In the genomic region with DNA sequence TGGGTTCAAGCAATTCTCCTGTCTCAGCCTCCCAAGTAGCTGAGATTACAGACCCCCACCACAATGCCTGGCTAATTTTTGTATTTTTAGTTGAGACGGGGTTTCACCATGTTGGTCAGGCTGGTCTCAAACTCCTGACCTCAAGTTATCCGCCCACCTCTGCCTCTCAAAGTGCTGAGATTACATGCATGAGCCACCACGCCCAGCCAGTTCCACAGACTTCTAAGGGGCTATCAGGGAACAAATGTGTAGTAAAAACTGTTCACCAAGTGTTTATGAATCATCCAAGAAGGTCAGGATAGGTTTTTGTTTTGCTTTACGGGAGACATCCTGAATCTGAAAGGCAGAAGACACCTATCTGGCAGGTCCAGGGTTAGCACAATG, we compare ENCODE assay signal across 7 cellular contexts.
A peak's percentile ranks its signal among the peaks of the same experiment; 100 is the strongest.
DNase-seq lines count a peak whose midpoint lies in the region; ATAC-seq, FAIRE-seq and TF ChIP-seq lines count a peak whose summit lies in the region.
"Not testable (repeated sequence)": the region's sequence is repeated elsewhere in the genome, so short reads cannot be mapped to it uniquely, and the experiment has no call there.

No MANE protein-coding gene starts in this region.

- not testable (repeated sequence) for H3K23me2 ChIP-seq in H1 (ENCODE audit: low read depth, low read length)

- H3K27me3 ChIP-seq in SJSA1 (replicated peaks); H1 (replicated peaks in 1 of 4; ENCODE audit: control insufficient read depth in 3 of 4, extremely low read depth in 1 of 4, insufficient read depth in 3 of 4, low read length in 3 of 4): not testable (repeated sequence)

- not testable (repeated sequence) for H3K4me2 ChIP-seq in H1 (ENCODE audit: insufficient read depth in 1 of 2, low read depth in 2 of 2, low read length in 2 of 2)

- not testable (repeated sequence) for H2AFZ ChIP-seq in H1 (ENCODE audit: low read length)

- not testable (repeated sequence) for FAIRE-seq in H1 (lab: Jason Lieb, UNC)

- H3K56ac ChIP-seq in H1 (replicated peaks; ENCODE audit: insufficient read length, low read depth, low read length), result not testable (repeated sequence)

- H2BK120ac ChIP-seq in H1 (replicated peaks; ENCODE audit: low read depth, low read length), result peak overlapping the region; percentile 82

- H4K91ac ChIP-seq in H1 (replicated peaks; ENCODE audit: insufficient read length, low read length), result peak overlapping the region; percentile 61

- not testable (repeated sequence) for H3K79me2 ChIP-seq in H1 (ENCODE audit: control insufficient read depth in 1 of 2, insufficient read depth in 2 of 2, low read length in 2 of 2)

- peak; percentile 47 to 50 for ATAC-seq in activated naive CD4-positive, alpha-beta T cell treated with anti-CD3 and anti-CD28 coated beads, Interleukin-2, amount 50 U/mL, for 72 hours

- H3K27ac ChIP-seq in HEK293 (ENCODE audit: extremely low read depth, low read depth, low read length) (peak overlapping the region; percentile 7; the same call in 1 of the 2 replicates), SJSA1 (peak overlapping the region; percentile 41)
- H3K27ac ChIP-seq in H1 (ENCODE audit: low read depth, low read length), result not testable (repeated sequence)

- H2BK12ac ChIP-seq in H1 (ENCODE audit: low read depth, low read length), result not testable (repeated sequence)

- H4K20me1 ChIP-seq in H1 (replicated peaks in 1 of 2; ENCODE audit: control insufficient read depth in 1 of 2, insufficient read depth in 2 of 2, low read length in 2 of 2), result not testable (repeated sequence)

- H3K36me3 ChIP-seq in HEK293 (ENCODE audit: control insufficient read depth in 2 of 2, insufficient read depth in 1 of 2, low read length in 2 of 2); SJSA1; H1 (ENCODE audit: control insufficient read depth in 2 of 4, insufficient read depth in 4 of 4, low read length in 3 of 4): not testable (repeated sequence)

- H3K4me1 Mint-ChIP-seq in activated CD4-positive, alpha-beta memory T cell treated with anti-CD3 and anti-CD28 coated beads for 36 hours (ENCODE audit: low read depth), result peaks cover 26% of the 10 kb centered on the region

- H4K5ac ChIP-seq in H1 (ENCODE audit: insufficient read length, low read depth, low read length), result not testable (repeated sequence)

- H2BK20ac ChIP-seq in H1 (ENCODE audit: low read length), result peak overlapping the region; percentile 49; the same call in 1 of the 2 replicates

- not testable (repeated sequence) for H3K4ac ChIP-seq in H1 (replicated peaks; ENCODE audit: insufficient read length, low read depth, low read length)

- H3K4me1 ChIP-seq in HEK293 (ENCODE audit: control insufficient read depth, insufficient read depth, low read length) (peaks cover 23% of the 10 kb centered on the region), SJSA1 (replicated peaks) (peaks cover 15% of the 10 kb centered on the region), H1 (replicated peaks in 1 of 4; ENCODE audit: control insufficient read depth in 3 of 4, insufficient read depth in 4 of 4, low read length in 3 of 4) (peaks cover 2 to 25% (median 7%) of the 10 kb centered on the region in 4 experiments; a peak in 5 of 7 replicates)

- TF ChIP-seq EP300 in H1 (IDR thresholded peaks at IDR 0.05; ENCODE audit: borderline replicate concordance in 1 of 2, low read depth in 2 of 2, low read length in 2 of 2), result not testable (repeated sequence)

- not testable (repeated sequence) for H3K9ac ChIP-seq in H1 (replicated peaks in 1 of 4; ENCODE audit: extremely low read depth in 1 of 4, low read depth in 3 of 4, low read length in 3 of 4)

- not testable (repeated sequence) for H3K27me3 Mint-ChIP-seq in activated CD4-positive, alpha-beta memory T cell treated with anti-CD3 and anti-CD28 coated beads for 36 hours

- H2BK15ac ChIP-seq in H1 (ENCODE audit: low read length), result not testable (repeated sequence)

- intact Hi-C loops in activated CD4-positive, alpha-beta memory T cell treated with anti-CD3 and anti-CD28 coated beads for 36 hours (cut with micrococcal nuclease), result loop anchor here (2.0 to 10.0 kb wide), 4 partner anchors 31 to 683 kb away; no protein-coding TSS in a partner anchor

- not testable (repeated sequence) for H3K18ac ChIP-seq in H1 (ENCODE audit: extremely low read depth, low read length)

- H3K4me3 Mint-ChIP-seq in activated CD4-positive, alpha-beta memory T cell treated with anti-CD3 and anti-CD28 coated beads for 36 hours, result not testable (repeated sequence)

- not testable (repeated sequence) for H3K36me3 Mint-ChIP-seq in activated CD4-positive, alpha-beta memory T cell treated with anti-CD3 and anti-CD28 coated beads for 36 hours; activated naive CD4-positive, alpha-beta T cell treated with anti-CD3 and anti-CD28 coated beads, Interleukin-2, amount 50 U/mL, for 72 hours

- H2AK5ac ChIP-seq in H1 (ENCODE audit: low read depth, low read length), result not testable (repeated sequence)

- not testable (repeated sequence) for TF ChIP-seq RAD21 in H1 (IDR thresholded peaks at IDR 0.05 in 1 of 2, conservative IDR thresholded peaks at IDR 0.05 in 1 of 2; ENCODE audit: low read depth in 2 of 2, low read length in 2 of 2)

- POLR2A ChIA-PET in HEK293 (lab: Yijun Ruan, JAX) (interaction anchor here (0.6 to 1.7 kb wide), 3 partner anchors 192 to 209 kb away, joined by 3 to 9 read pairs (median 8); a partner anchor contains a TSS), H1 (lab: Charles Lee; ENCODE audit: partially characterized antibody) (interaction anchor here (4.7 kb wide), 1 partner anchor 209 kb away, joined by 32 read pairs; a partner anchor contains a TSS)
- POLR2A ChIA-PET in activated CD4-positive, alpha-beta memory T cell treated with anti-CD3 and anti-CD28 coated beads for 36 hours (lab: Charles Lee), result interaction anchor here (1.2 to 1.5 kb wide), 2 partner anchors 110 to 201 kb away, joined by 3 read pairs; no protein-coding TSS in a partner anchor

- TF ChIP-seq CTCF in HEK293 (tag by site-specific recombination; IDR thresholded peaks at IDR 0.05); H1 (IDR thresholded peaks at IDR 0.05; ENCODE audit: control extremely low read depth in 1 of 3, insufficient read depth in 1 of 3, low read depth in 1 of 3, low read length in 3 of 3): not testable (repeated sequence)

- DNase-seq in SJSA1 (ENCODE audit: low read depth in 1 of 2, low spot score in 2 of 2); activated naive CD4-positive, alpha-beta T cell treated with anti-CD3 and anti-CD28 coated beads, Interleukin-2, amount 50 U/mL, for 72 hours (ENCODE audit: low spot score in 2 of 2); H1 (ENCODE audit: low read depth in 1 of 2, low spot score in 2 of 2): not testable (repeated sequence)
- DNase-seq in activated CD4-positive, alpha-beta memory T cell treated with anti-CD3 and anti-CD28 coated beads for 36 hours, result peak; percentile 63
- peak; percentile 48 for DNase-seq in kidney glomerular epithelial cell (lab: John Stamatoyannopoulos, UW)
- DNase-seq in renal cortical epithelial cell (ENCODE audit: low read depth), result peak; percentile 25

- not testable (repeated sequence) for H3K79me1 ChIP-seq in H1 (ENCODE audit: low read depth, low read length)

- CTCF ChIA-PET in HEK293 (lab: Yijun Ruan, JAX), result not testable (repeated sequence)
- CTCF ChIA-PET in activated CD4-positive, alpha-beta memory T cell treated with anti-CD3 and anti-CD28 coated beads for 36 hours (lab: Charles Lee), result interaction anchor here (0.9 to 1.6 kb wide), 3 partner anchors 31 to 227 kb away, joined by 3 to 7 read pairs (median 4); no protein-coding TSS in a partner anchor
- CTCF ChIA-PET in H1 (lab: Charles Lee; ENCODE audit: partially characterized antibody), result interaction anchor here (0.8 to 1.5 kb wide), 3 partner anchors 34 to 181 kb away, joined by 3 read pairs; no protein-coding TSS in a partner anchor

- not testable (repeated sequence) for TF ChIP-seq POLR2A in H1 (IDR thresholded peaks at IDR 0.05; ENCODE audit: control extremely low read depth in 1 of 2, low read depth in 2 of 2, low read length in 2 of 2)

- not testable (repeated sequence) for H4K8ac ChIP-seq in H1 (ENCODE audit: extremely low read depth, insufficient read depth, low read length)

- H3K14ac ChIP-seq in H1 (ENCODE audit: insufficient read length), result not testable (repeated sequence)

- peak overlapping the region; percentile 59 for H3K27ac Mint-ChIP-seq in activated CD4-positive, alpha-beta memory T cell treated with anti-CD3 and anti-CD28 coated beads for 36 hours
- H3K27ac Mint-ChIP-seq in activated naive CD4-positive, alpha-beta T cell treated with anti-CD3 and anti-CD28 coated beads, Interleukin-2, amount 50 U/mL, for 72 hours, result not testable (repeated sequence)

- H3K4me3 ChIP-seq in HEK293 (ENCODE audit: low read depth, low read length); SJSA1; H1 (ENCODE audit: extremely low read depth in 1 of 4, insufficient read depth in 2 of 4, low read depth in 3 of 4, low read length in 4 of 4): not testable (repeated sequence)

- H3K9me3 ChIP-seq in HEK293 (ENCODE audit: control insufficient read depth, insufficient read depth, low read depth, low read length); SJSA1 (replicated peaks); H1 (ENCODE audit: insufficient read depth in 2 of 2, low read depth in 1 of 2, low read length in 1 of 2): not testable (repeated sequence)

- H3K9me3 Mint-ChIP-seq in activated CD4-positive, alpha-beta memory T cell treated with anti-CD3 and anti-CD28 coated beads for 36 hours; activated naive CD4-positive, alpha-beta T cell treated with anti-CD3 and anti-CD28 coated beads, Interleukin-2, amount 50 U/mL, for 72 hours: not testable (repeated sequence)

- H3K23ac ChIP-seq in H1 (ENCODE audit: insufficient read length), result not testable (repeated sequence)

- WGBS in H1 (ENCODE audit: extremely low coverage in 1 of 2, insufficient coverage in 1 of 2, insufficient read length in 1 of 2, insufficient replicate concordance in 2 of 2, low coverage in 1 of 2, low lambda C conversion rate in 2 of 2, missing lambda C conversion rate in 1 of 2), 2 experiments, result 79% methylated on average over 4 of the region's 4 CpGs; no CpG with 5 or more reads in 1 of the 2 experiments

- H2BK5ac ChIP-seq in H1 (ENCODE audit: low read depth, low read length), result not testable (repeated sequence)

TF ChIP-seq in HEK293, 187 proteins besides CTCF, POLR2A, EP300 and RAD21:
- TF ChIP-seq ZFHX2 (tag by site-specific recombination; conservative IDR thresholded peaks at IDR 0.05), result peak; percentile 53
